Comparison of ENCODE assay signal across 16 cellular contexts in genomic region chr10:4526426-4526825, GRCh38.
DNase-seq lines count a peak whose midpoint lies in the region; ATAC-seq and TF ChIP-seq lines count a peak whose summit lies in the region.
"Had no signal": no experiment of that assay in that cellular context is flagged by ENCODE, and none has a peak within 500 bp of the region (broad histone marks: within the 10 kb centered on the region; RNA-seq: fewer than 3 reads in every experiment).

No MANE protein-coding gene starts in this region.

- TF ChIP-seq CTCF in AG10803 (conservative IDR thresholded peaks at IDR 0.05; ENCODE audit: low read length) (no peak), glutamatergic neuron (IDR thresholded peaks at IDR 0.05; ENCODE audit: partially characterized antibody, unreplicated experiment) (no peak)

- H3K27me3 Mint-ChIP-seq in glutamatergic neuron (ENCODE audit: unreplicated experiment): no peaks in the 10 kb centered on the region

- H3K9me3 ChIP-seq in adipocyte (ENCODE audit: control insufficient read depth, low read length): no peaks in the 10 kb centered on the region
- H3K9me3 ChIP-seq in skeletal muscle satellite cell (replicated peaks; ENCODE audit: low read length): no peaks in the 10 kb centered on the region

- H3K9me3 Mint-ChIP-seq in glutamatergic neuron (ENCODE audit: unreplicated experiment): no peaks in the 10 kb centered on the region

- peak overlapping the region; percentile 74 for H3K27ac Mint-ChIP-seq in glutamatergic neuron (ENCODE audit: unreplicated experiment)
- H3K27ac Mint-ChIP-seq: CD4-positive, CD25-positive, alpha-beta regulatory T cell had no signal

- H3K36me3 ChIP-seq in adipocyte (ENCODE audit: control insufficient read depth, insufficient read depth, low read length, severe bottlenecking): no peaks in the 10 kb centered on the region
- H3K36me3 ChIP-seq in skeletal muscle satellite cell (ENCODE audit: insufficient read depth, low read length): no peaks in the 10 kb centered on the region

- peak overlapping the region; percentile 79 for H3K9ac ChIP-seq in adipocyte (ENCODE audit: low read length)
- H3K9ac ChIP-seq in skeletal muscle satellite cell (ENCODE audit: low read depth, low read length): peak overlapping the region; percentile 58

- peaks cover 17% of the 10 kb centered on the region for H3K4me1 Mint-ChIP-seq in glutamatergic neuron (ENCODE audit: low read depth, unreplicated experiment)
- H3K4me1 Mint-ChIP-seq: CD4-positive, CD25-positive, alpha-beta regulatory T cell had no signal

- H3K4me1 ChIP-seq in adipocyte (ENCODE audit: control insufficient read depth, insufficient read depth, low read length) (peaks cover 36% of the 10 kb centered on the region), skeletal muscle satellite cell (ENCODE audit: control insufficient read depth, insufficient read depth, low read length) (peaks cover 19% of the 10 kb centered on the region)

- no peaks in the 10 kb centered on the region for H3K27me3 ChIP-seq in adipocyte (replicated peaks; ENCODE audit: control insufficient read depth, insufficient read depth, low read length)
- no peaks in the 10 kb centered on the region for H3K27me3 ChIP-seq in skeletal muscle satellite cell (ENCODE audit: control insufficient read depth, insufficient read depth, low read length)

- H3K4me3 ChIP-seq in AG10803 (ENCODE audit: low read length) (no peak overlapping the region), adipocyte (ENCODE audit: low read length) (peak overlapping the region; percentile 49), skeletal muscle satellite cell (ENCODE audit: low read length) (no peak overlapping the region)
- H3K4me3 ChIP-seq: PC-9 had no signal

- DNase-seq in AG10803 (ENCODE audit: low read depth) (peak; percentile 50), adipocyte (ENCODE audit: low read depth) (no peak), glutamatergic neuron (no peak), HK-2 (ENCODE audit: unreplicated experiment) (no peak), NCI-H524 (lab: John Stamatoyannopoulos, UW) (no peak), T1000 (lab: John Stamatoyannopoulos, UW) (no peak)
- DNase-seq: CD4-positive, CD25-positive, alpha-beta regulatory T cell; DMS53; NCI-H1436 treated with DMSO at 0.1 percent for 48 hours; NCI-H2081 treated with DMSO at 0.1 percent for 48 hours; NCI-H226; NCI-H526 treated with DMSO at 0.1 percent for 48 hours; PC-9 had no signal

- no peak overlapping the region for H3K4me3 Mint-ChIP-seq in glutamatergic neuron (ENCODE audit: unreplicated experiment)
- H3K4me3 Mint-ChIP-seq: CD4-positive, CD25-positive, alpha-beta regulatory T cell had no signal

- H3K36me3 Mint-ChIP-seq in glutamatergic neuron (ENCODE audit: unreplicated experiment): no peaks in the 10 kb centered on the region
- H3K36me3 Mint-ChIP-seq: CD4-positive, CD25-positive, alpha-beta regulatory T cell had no signal

- no peak overlapping the region for H3K4me2 ChIP-seq in skeletal muscle satellite cell (ENCODE audit: low read length)
- H3K4me2 ChIP-seq: PC-9 had no signal

- ATAC-seq in HG03139 (IDR thresholded peaks at IDR 0.05; ENCODE audit: unreplicated experiment): no peak
- ATAC-seq: HCT116 had no signal
